ENCODE assay signal across 8 cellular contexts in the genomic region with DNA sequence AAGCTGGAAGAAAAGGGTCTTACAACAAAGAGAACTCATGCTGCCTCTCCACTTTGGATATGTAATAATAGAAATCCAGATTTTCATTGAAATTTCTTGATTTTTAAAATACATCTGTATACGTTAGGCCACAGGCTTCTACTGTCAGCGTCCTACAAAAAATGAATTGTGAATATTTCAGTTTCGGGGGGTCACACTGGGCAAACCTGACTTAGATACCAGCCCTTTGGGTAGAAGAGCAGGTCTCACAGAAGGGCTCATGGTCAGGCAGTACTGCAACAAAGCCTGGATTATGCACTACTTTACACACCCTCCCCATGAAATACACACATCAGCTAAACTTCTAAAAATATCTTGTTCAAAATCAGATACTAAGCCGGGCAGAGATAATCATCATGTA.
"Had no signal": no experiment of that assay in that cellular context is flagged by ENCODE, and none has a peak within 500 bp of the region (broad histone marks: within the 10 kb centered on the region; RNA-seq: fewer than 3 reads in every experiment).

No MANE protein-coding gene starts in this region.

- H2AFZ ChIP-seq: GM23248, GM23338 had no signal

- H3K4me3 ChIP-seq: GM23248, GM23338, HAP-1 had no signal

- DNase-seq: GM23248, GOT3, H7, H9, HCEC 1CT, HFFc6 had no signal

- H3K36me3 ChIP-seq: HAP-1 had no signal

- H3K4me1 ChIP-seq: HAP-1 had no signal

- H3K4me2 ChIP-seq: GM23338 had no signal

- H3K27ac ChIP-seq: GM23248 had no signal
